Comparison of ENCODE assay signal across 23 cellular contexts in the genomic region with DNA sequence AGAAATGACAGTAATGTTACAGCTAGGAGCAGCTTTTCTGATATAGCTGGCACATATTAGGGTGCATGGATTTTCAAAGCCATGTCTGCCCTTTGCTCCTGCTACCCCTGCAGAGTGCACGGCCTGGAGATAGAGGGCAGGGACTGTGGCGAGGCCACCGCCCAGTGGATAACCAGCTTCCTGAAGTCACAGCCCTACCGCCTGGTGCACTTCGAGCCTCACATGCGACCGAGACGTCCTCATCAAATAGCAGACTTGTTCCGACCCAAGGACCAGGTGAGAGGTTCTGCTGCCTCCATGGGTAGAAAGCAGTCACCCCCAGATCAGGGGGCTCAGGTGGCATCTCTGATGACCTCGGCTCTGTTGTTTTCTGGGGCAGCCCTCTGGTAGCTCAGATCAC. TPM values are rescaled to one million over a fixed set of nuclear protein-coding genes. Genes with fewer than 3 reads are reported as not detected.
"Had no signal": no experiment of that assay in that cellular context is flagged by ENCODE, and none has a peak within 500 bp of the region (broad histone marks: within the 10 kb centered on the region; RNA-seq: fewer than 3 reads in every experiment).

No MANE protein-coding gene starts in this region.

- H3K36me3 Mint-ChIP-seq: activated CD4-positive, alpha-beta memory T cell treated with anti-CD3 and anti-CD28 coated beads for 36 hours; activated naive CD4-positive, alpha-beta T cell treated with anti-CD3 and anti-CD28 coated beads, Interleukin-2, amount 10 ng/mL, durations not matched to agents 7 days and 5 days; naive thymus-derived CD4-positive, alpha-beta T cell; stimulated activated effector memory CD8-positive, alpha-beta T cell treated with anti-CD3 and anti-CD28 coated beads, Interleukin-12 subunit alpha, Interleukin-12 subunit beta, amount 100 ng/mL, for 72 hours had no signal

- H3K9me3 ChIP-seq: esophagus squamous epithelium, gastroesophageal sphincter, lower lobe of right lung, stomach, vagina had no signal

- H3K4me3 ChIP-seq: esophagus squamous epithelium, gastroesophageal sphincter, lower lobe of right lung, stomach, vagina had no signal

- H3K27me3 Mint-ChIP-seq: progenitor cell of endocrine pancreas, type B pancreatic cell had no signal

- H3K27ac ChIP-seq: esophagus squamous epithelium, gastroesophageal sphincter, lower lobe of right lung, stomach, vagina had no signal

- H3K4me1 Mint-ChIP-seq: activated naive CD4-positive, alpha-beta T cell treated with anti-CD3 and anti-CD28 coated beads, Interleukin-2, amount 10 ng/mL, durations not matched to agents 7 days and 5 days; endodermal cell; stimulated activated effector memory CD8-positive, alpha-beta T cell treated with anti-CD3 and anti-CD28 coated beads, Interleukin-12 subunit alpha, Interleukin-12 subunit beta, amount 100 ng/mL, for 72 hours had no signal

- H3K9me3 Mint-ChIP-seq: activated CD4-positive, alpha-beta memory T cell treated with anti-CD3 and anti-CD28 coated beads for 36 hours; activated naive CD4-positive, alpha-beta T cell treated with anti-CD3 and anti-CD28 coated beads, Interleukin-2, amount 10 ng/mL, durations not matched to agents 7 days and 5 days; endodermal cell; naive thymus-derived CD4-positive, alpha-beta T cell; stimulated activated effector memory CD8-positive, alpha-beta T cell treated with anti-CD3 and anti-CD28 coated beads, Interleukin-12 subunit alpha, Interleukin-12 subunit beta, amount 100 ng/mL, for 72 hours; type B pancreatic cell had no signal

- FAIRE-seq: bronchial epithelial cell had no signal

- H3K4me3 Mint-ChIP-seq: activated CD4-positive, alpha-beta memory T cell treated with anti-CD3 and anti-CD28 coated beads for 36 hours; activated naive CD4-positive, alpha-beta T cell treated with anti-CD3 and anti-CD28 coated beads, Interleukin-2, amount 10 ng/mL, durations not matched to agents 7 days and 5 days; endodermal cell; naive thymus-derived CD4-positive, alpha-beta T cell; stimulated activated effector memory CD8-positive, alpha-beta T cell treated with anti-CD3 and anti-CD28 coated beads, Interleukin-12 subunit alpha, Interleukin-12 subunit beta, amount 100 ng/mL, for 72 hours; type B pancreatic cell had no signal

- H3K27me3 ChIP-seq: esophagus squamous epithelium, gastroesophageal sphincter, stomach, vagina had no signal

- H3K27ac Mint-ChIP-seq: activated CD4-positive, alpha-beta memory T cell treated with anti-CD3 and anti-CD28 coated beads for 36 hours; activated naive CD4-positive, alpha-beta T cell treated with anti-CD3 and anti-CD28 coated beads, Interleukin-2, amount 10 ng/mL, durations not matched to agents 7 days and 5 days; endodermal cell; naive thymus-derived CD4-positive, alpha-beta T cell; progenitor cell of endocrine pancreas; stimulated activated effector memory CD8-positive, alpha-beta T cell treated with anti-CD3 and anti-CD28 coated beads, Interleukin-12 subunit alpha, Interleukin-12 subunit beta, amount 100 ng/mL, for 72 hours; type B pancreatic cell had no signal

- DNase-seq: activated CD4-positive, alpha-beta memory T cell treated with anti-CD3 and anti-CD28 coated beads for 36 hours; activated CD4-positive, alpha-beta T cell treated with anti-CD3 and anti-CD28 coated beads for 48 hours; activated effector memory CD4-positive, alpha-beta T cell treated with anti-CD3 and anti-CD28 coated beads, Interleukin-2, amount 50 U/mL, for 16 hours; activated naive CD4-positive, alpha-beta T cell treated with anti-CD3 and anti-CD28 coated beads, Interleukin-2, amount 10 ng/mL, durations not matched to agents 7 days and 5 days; activated T-cell treated with anti-CD3 and anti-CD28 coated beads for 4 hours; amygdala; cortex of kidney; endodermal cell; esophagus squamous epithelium; hypothalamus; lower lobe of right lung; mesendoderm; naive thymus-derived CD4-positive, alpha-beta T cell; retina; stimulated activated CD4-positive, alpha-beta T cell treated with anti-CD3 and anti-CD28 coated beads, Interleukin-1b, Interleukin-23, amount 100 ng/mL, for 48 hours; stomach; T-helper 1 cell had no signal

- H3K36me3 ChIP-seq: vagina had no signal

- ATAC-seq: gastroesophageal sphincter; lower lobe of right lung; naive thymus-derived CD4-positive, alpha-beta T cell; stimulated activated effector memory CD8-positive, alpha-beta T cell treated with anti-CD3 and anti-CD28 coated beads, Interleukin-12 subunit alpha, Interleukin-12 subunit beta, amount 100 ng/mL, for 72 hours had no signal

RNA-seq across cellular contexts. Expression of a gene that starts 9.8 kb away (rescaled TPM):
- total RNA-seq: activated CD4-positive, alpha-beta memory T cell treated with anti-CD3 and anti-CD28 coated beads for 36 hours had no signal
- polyA plus RNA-seq: naive thymus-derived CD4-positive, alpha-beta T cell had no signal

RNA-seq across cellular contexts. Expression of a gene that starts 48.4 kb away (rescaled TPM):
- total RNA-seq: activated CD4-positive, alpha-beta memory T cell treated with anti-CD3 and anti-CD28 coated beads for 36 hours had no signal
- polyA plus RNA-seq: naive thymus-derived CD4-positive, alpha-beta T cell had no signal
